In the genomic region with DNA sequence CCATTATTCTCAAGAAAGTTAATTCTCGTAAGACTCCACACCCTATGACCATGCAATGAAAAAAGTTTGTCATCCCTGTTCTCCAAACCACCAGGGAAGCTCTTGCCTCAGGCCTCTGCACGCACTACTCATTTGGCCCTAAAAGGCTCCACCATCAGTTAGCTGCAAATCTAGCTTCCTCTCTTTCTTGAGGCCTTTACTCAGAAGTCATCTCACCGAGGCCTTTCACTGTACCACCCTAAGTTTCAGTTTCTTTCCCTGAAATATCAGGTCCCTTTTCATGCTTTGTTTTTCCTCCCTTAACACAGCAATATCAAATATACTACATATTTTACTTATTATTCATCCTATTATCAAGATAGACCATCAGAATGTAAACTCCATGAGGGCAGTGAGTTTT, we compare ENCODE assay signal across 14 cellular contexts. TPM values are rescaled to one million over a fixed set of nuclear protein-coding genes. Genes with fewer than 3 reads are reported as not detected.
A peak's percentile ranks its signal among the peaks of the same experiment; 100 is the strongest.
DNase-seq lines count a peak whose midpoint lies in the region; ATAC-seq and TF ChIP-seq lines count a peak whose summit lies in the region.
"Had no signal": no experiment of that assay in that cellular context is flagged by ENCODE, and none has a peak within 500 bp of the region (broad histone marks: within the 10 kb centered on the region; RNA-seq: fewer than 3 reads in every experiment).

No MANE protein-coding gene starts in this region.

- ATAC-seq in GM18505 (IDR thresholded peaks at IDR 0.05; ENCODE audit: unreplicated experiment): peak; percentile 74
- ATAC-seq in GM19351 (IDR thresholded peaks at IDR 0.05; ENCODE audit: unreplicated experiment): peak; percentile 71
- peak; percentile 73 for ATAC-seq in HG02642 (IDR thresholded peaks at IDR 0.05; ENCODE audit: poor library complexity, unreplicated experiment)

- no peak overlapping the region; the same call in 1 of the 2 replicates for H3K27ac ChIP-seq in MM.1S (ENCODE audit: low read length)
- no peak overlapping the region for H3K27ac ChIP-seq in uterus

- H3K4me1 ChIP-seq in MM.1S (ENCODE audit: low read length) (peaks cover 24% of the 10 kb centered on the region), uterus (no peaks in the 10 kb centered on the region)

- H3K36me3 ChIP-seq in MM.1S (replicated peaks; ENCODE audit: insufficient read depth, low read length) (no peaks in the 10 kb centered on the region; the same call in 1 of the 2 replicates), uterus (no peaks in the 10 kb centered on the region)

- no peak for TF ChIP-seq POLR2A in GM18505 (IDR thresholded peaks at IDR 0.05; ENCODE audit: borderline replicate concordance, extremely low read depth, insufficient read depth, insufficient read length)
- no peak for TF ChIP-seq POLR2A in uterus (IDR thresholded peaks at IDR 0.05)

- H3K27me3 ChIP-seq in MM.1S (replicated peaks; ENCODE audit: insufficient read depth, low read length) (no peaks in the 10 kb centered on the region), uterus (no peaks in the 10 kb centered on the region)
- H3K27me3 ChIP-seq: MG63 had no signal

- H3F3A ChIP-seq in MM.1S (ENCODE audit: insufficient read depth, low read length): peaks cover 7% of the 10 kb centered on the region; the same call in 1 of the 2 replicates

- no peaks in the 10 kb centered on the region for H3K79me2 ChIP-seq in MM.1S (ENCODE audit: low read length)

- intact Hi-C loops in uterus (cut with DNase I; ENCODE audit: low total_unique reads): no loop called here

- peak overlapping the region; percentile 13; the same call in 1 of the 2 replicates for H3K4me2 ChIP-seq in MM.1S (ENCODE audit: low read depth, low read length)

- no peak for TF ChIP-seq CTCF in MM.1S (IDR thresholded peaks at IDR 0.05; ENCODE audit: low read length)
- no peak for TF ChIP-seq CTCF in uterus (IDR thresholded peaks at IDR 0.05)

- peak; percentile 54 for DNase-seq in MM.1S
- no peak for DNase-seq in DMS79 (lab: John Stamatoyannopoulos, UW)
- DNase-seq in cortex of kidney (lab: John Stamatoyannopoulos, UW): no peak
- DNase-seq in NCI-H187 treated with DMSO at 0.1 percent for 48 hours (lab: John Stamatoyannopoulos, UW): no peak
- no peak for DNase-seq in uterus
- DNase-seq: activated CD4-positive, alpha-beta T cell treated with anti-CD3 and anti-CD28 coated beads, Interleukin-2, amount 50 U/mL, for 48 hours; activated naive CD4-positive, alpha-beta T cell treated with anti-CD3 and anti-CD28 coated beads, Interleukin-2, amount 50 U/mL, for 16 hours; endodermal cell; foreskin melanocyte; MG63; NCI-H446 treated with DMSO at 0.1 percent for 48 hours had no signal

- H3K4me3 ChIP-seq in MM.1S (ENCODE audit: low read length) (no peak overlapping the region), uterus (no peak overlapping the region)
- H3K4me3 ChIP-seq: MG63 had no signal

- no peak overlapping the region for H3K9ac ChIP-seq in MM.1S (ENCODE audit: low read length)

- H3K9me3 ChIP-seq in MM.1S (replicated peaks; ENCODE audit: insufficient read depth, low read length) (no peaks in the 10 kb centered on the region), uterus (no peaks in the 10 kb centered on the region)
- H3K9me3 ChIP-seq: MG63 had no signal

- H3K9me2 ChIP-seq in MM.1S (replicated peaks; ENCODE audit: insufficient read depth, low read length): no peaks in the 10 kb centered on the region

- H2AFZ ChIP-seq in MM.1S (ENCODE audit: low read length): no peak overlapping the region

- no peaks in the 10 kb centered on the region for H4K20me1 ChIP-seq in MM.1S (ENCODE audit: insufficient read depth, low read length)

RNA-seq across cellular contexts. Expression of a gene that starts 39.1 kb away (rescaled TPM):
- total RNA-seq in uterus: 10 to 100 TPM; 11.2 to 37.3 (median 27.0) TPM
